11 cellular contexts compared by ENCODE assay signal in the genomic region with DNA sequence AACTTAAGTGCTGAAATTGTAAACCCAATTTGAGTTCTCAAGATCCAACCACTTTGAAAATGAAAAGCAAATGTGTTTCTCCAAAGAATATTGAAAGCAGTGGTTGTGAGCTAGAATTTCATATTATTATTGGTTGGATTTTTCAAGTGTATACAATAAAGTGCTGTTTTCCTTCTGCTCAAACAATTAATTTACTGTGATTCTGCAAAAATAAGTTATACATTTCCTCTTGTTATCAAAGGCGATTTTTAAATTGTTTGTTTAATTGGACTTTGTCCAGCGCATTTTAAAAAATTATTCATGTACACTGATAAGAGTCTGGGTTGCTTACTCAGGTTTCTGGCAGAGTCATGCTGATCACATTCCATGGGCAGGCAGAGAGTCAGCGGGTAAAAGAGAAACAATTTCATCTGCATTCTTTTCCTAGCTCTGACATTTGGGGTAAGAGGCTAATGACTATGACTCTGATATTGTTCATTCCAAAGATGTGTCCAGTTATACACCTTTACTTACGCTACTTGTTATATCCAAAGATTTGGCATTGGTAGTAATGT. TPM values are rescaled to one million over a fixed set of nuclear protein-coding genes. Genes with fewer than 3 reads are reported as not detected.
DNase-seq lines count a peak whose midpoint lies in the region; ATAC-seq, FAIRE-seq and TF ChIP-seq lines count a peak whose summit lies in the region.
"Had no signal": no experiment of that assay in that cellular context is flagged by ENCODE, and none has a peak within 500 bp of the region (broad histone marks: within the 10 kb centered on the region; RNA-seq: fewer than 3 reads in every experiment).

No MANE protein-coding gene starts in this region.

- TF ChIP-seq CTCF in endothelial cell of umbilical vein (IDR thresholded peaks at IDR 0.05; ENCODE audit: extremely low read depth in 1 of 2, insufficient read depth in 1 of 2, low read depth in 1 of 2, low read length in 2 of 2), result no peak

- H2AFZ ChIP-seq in endothelial cell of umbilical vein (ENCODE audit: low read depth, low read length), result no peak overlapping the region

- H3K4me3 ChIP-seq in endothelial cell of umbilical vein (replicated peaks in 1 of 3; ENCODE audit: insufficient read depth in 1 of 3, low read depth in 1 of 3, low read length in 3 of 3) (peak overlapping the region in 2 of 3 experiments; percentile 5 to 46), mesendoderm (ENCODE audit: low read length) (no peak overlapping the region)
- H3K4me3 ChIP-seq: HAP-1 had no signal

- H3K27ac ChIP-seq in endothelial cell of umbilical vein (ENCODE audit: insufficient read depth, low read depth, low read length), result peak overlapping the region; percentile 56
- H3K27ac ChIP-seq in mesendoderm (ENCODE audit: low read depth, low read length), result no peak overlapping the region

- dilution Hi-C loops in endothelial cell of umbilical vein (cut with MboI; ENCODE audit: extremely low pct_ligation_motif_present, low sequenced_read_pairs), result no loop called here

- peak overlapping the region; percentile 65 for H3K9ac ChIP-seq in endothelial cell of umbilical vein (replicated peaks; ENCODE audit: extremely low read depth, insufficient read depth, low read length)
- no peak overlapping the region for H3K9ac ChIP-seq in mesendoderm (ENCODE audit: low read length)

- peak overlapping the region; percentile 83 for H3K4me2 ChIP-seq in endothelial cell of umbilical vein (ENCODE audit: insufficient read depth, low read length)
- no peak overlapping the region for H3K4me2 ChIP-seq in mesendoderm (ENCODE audit: low read length)

- H3K4me1 ChIP-seq in endothelial cell of umbilical vein (ENCODE audit: control insufficient read depth, extremely low read depth, insufficient read depth, low read length), result peaks cover 56% of the 10 kb centered on the region
- no peaks in the 10 kb centered on the region for H3K4me1 ChIP-seq in mesendoderm (ENCODE audit: control insufficient read depth, low read depth, low read length)

- no peak overlapping the region for H3K4ac ChIP-seq in mesendoderm (ENCODE audit: low read depth, low read length)

- no peak overlapping the region for H2AK5ac ChIP-seq in mesendoderm (ENCODE audit: low read length)

- no peak for ATAC-seq in HG03175 (IDR thresholded peaks at IDR 0.05; ENCODE audit: unreplicated experiment)

- peaks cover 10% of the 10 kb centered on the region for H4K20me1 ChIP-seq in endothelial cell of umbilical vein (replicated peaks; ENCODE audit: control insufficient read depth, extremely low read depth, insufficient read depth, low read length)

- H3K56ac ChIP-seq in mesendoderm (ENCODE audit: low read length), result no peak overlapping the region

- H3K9me1 ChIP-seq in endothelial cell of umbilical vein (replicated peaks; ENCODE audit: control insufficient read depth, extremely low read depth, insufficient read depth, low read length), result no peaks in the 10 kb centered on the region

- H3K9me3 ChIP-seq in endothelial cell of umbilical vein (replicated peaks; ENCODE audit: control insufficient read depth, insufficient read depth, low read length), result no peaks in the 10 kb centered on the region
- H3K9me3 ChIP-seq: HAP-1 had no signal

- H3K79me1 ChIP-seq in mesendoderm (ENCODE audit: low read length), result no peaks in the 10 kb centered on the region

- H3K18ac ChIP-seq in mesendoderm (ENCODE audit: low read length), result no peak overlapping the region

- TF ChIP-seq POLR2A in endothelial cell of umbilical vein (IDR thresholded peaks at IDR 0.05; ENCODE audit: low read depth, low read length), result no peak

- H2BK5ac ChIP-seq in mesendoderm (ENCODE audit: low read length), result no peak overlapping the region

- H3K27me3 ChIP-seq in endothelial cell of umbilical vein (ENCODE audit: control insufficient read depth in 2 of 2, insufficient read depth in 2 of 2, low read length in 2 of 2) (no peaks in the 10 kb centered on the region), mesendoderm (ENCODE audit: insufficient read depth, low read length, poor library complexity) (no peaks in the 10 kb centered on the region)

- no CpG with 5 or more reads among the region's 4 CpGs for WGBS in mesendoderm (ENCODE audit: extremely low coverage, insufficient coverage, low lambda C conversion rate)

- no peak overlapping the region for H2BK120ac ChIP-seq in mesendoderm (ENCODE audit: low read depth, low read length)

- H3K23ac ChIP-seq in mesendoderm (ENCODE audit: low read length), result no peak overlapping the region

- H4K8ac ChIP-seq in mesendoderm (ENCODE audit: low read depth, low read length), result no peak overlapping the region

- H2BK15ac ChIP-seq in mesendoderm (replicated peaks; ENCODE audit: low read depth), result no peak overlapping the region

- FAIRE-seq in endothelial cell of umbilical vein (lab: Jason Lieb, UNC), result peak; percentile 87
- no peak for FAIRE-seq in GM19239 (lab: Jason Lieb, UNC)
- FAIRE-seq: GM12892 had no signal

- H3K36me3 ChIP-seq in endothelial cell of umbilical vein (ENCODE audit: control insufficient read depth in 2 of 2, extremely low read depth in 1 of 2, insufficient read depth in 2 of 2, low read length in 2 of 2) (peaks cover 0 to 6% of the 10 kb centered on the region in 2 experiments), mesendoderm (ENCODE audit: control insufficient read depth, insufficient read depth, low read length) (no peaks in the 10 kb centered on the region)
- H3K36me3 ChIP-seq: HAP-1 had no signal

- no peak overlapping the region for H4K5ac ChIP-seq in mesendoderm (ENCODE audit: low read length)

- DNase-seq in A172 (ENCODE audit: low spot score), result peak; percentile 67
- peak; percentile 85 for DNase-seq in NCI-H226
- peak; percentile 88 for DNase-seq in endothelial cell of umbilical vein (ENCODE audit: low read depth, low spot score)
- DNase-seq in mesendoderm, result peak; percentile 22
- DNase-seq in head of caudate nucleus, result no peak
- DNase-seq in GM19239 (ENCODE audit: insufficient read length, low spot score), result no peak
- DNase-seq in NCI-H2107 treated with DMSO at 0.1 percent for 48 hours (lab: John Stamatoyannopoulos, UW; ENCODE audit: unreplicated experiment), result no peak

- intact Hi-C loops in endothelial cell of umbilical vein (cut with micrococcal nuclease), result loop anchor here (1.0 kb wide), 2 partner anchors 45 to 67 kb away; no protein-coding TSS in a partner anchor
- intact Hi-C loops in head of caudate nucleus (cut with DNase I), result no loop called here

- H3K79me2 ChIP-seq in endothelial cell of umbilical vein (ENCODE audit: control insufficient read depth, insufficient read depth, low read length) (peaks cover 58% of the 10 kb centered on the region), mesendoderm (ENCODE audit: control insufficient read depth, insufficient read depth, low read length) (no peaks in the 10 kb centered on the region)

- no TSS peak for BruUV-seq in endothelial cell of umbilical vein (replicated peaks; lab: Mats Ljungman, UMichigan)

- CTCF ChIA-PET in endothelial cell of umbilical vein (lab: Charles Lee), result interaction anchor here (0.7 to 2.9 kb wide), 7 partner anchors 10 to 416 kb away, joined by 3 to 20 read pairs (median 3); a partner anchor contains a TSS

- POLR2A ChIA-PET in endothelial cell of umbilical vein (lab: Charles Lee), result interaction anchor here (0.6 to 2.9 kb wide), 4 partner anchors 9 to 416 kb away, joined by 3 to 11 read pairs (median 4); a partner anchor contains a TSS

TF ChIP-seq in endothelial cell of umbilical vein, 7 proteins besides CTCF, POLR2A, EP300 and RAD21:
- TF ChIP-seq JUN (IDR thresholded peaks at IDR 0.05; ENCODE audit: borderline replicate concordance, insufficient read depth, insufficient read length, low read depth), result peak; percentile 34
- TF ChIP-seq, protein P1, sequence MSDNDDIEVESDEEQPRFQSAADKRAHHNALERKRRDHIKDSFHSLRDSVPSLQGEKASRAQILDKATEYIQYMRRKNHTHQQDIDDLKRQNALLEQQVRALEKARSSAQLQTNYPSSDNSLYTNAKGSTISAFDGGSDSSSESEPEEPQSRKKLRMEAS (IDR thresholded peaks at IDR 0.05; ENCODE audit: insufficient read depth, insufficient read length), result no peak
- TF ChIP-seq GATA2 (IDR thresholded peaks at IDR 0.05; ENCODE audit: insufficient read depth, insufficient read length, low read depth, low read length), result peak; percentile 86
- no peak for TF ChIP-seq MYC (IDR thresholded peaks at IDR 0.05; ENCODE audit: low read depth, low read length)
- TF ChIP-seq POLR2AphosphoS5 (IDR thresholded peaks at IDR 0.05; ENCODE audit: insufficient read depth, low read depth, low read length), result peak; percentile 57
- peak; percentile 62 for TF ChIP-seq FOS (IDR thresholded peaks at IDR 0.05; ENCODE audit: borderline replicate concordance, insufficient read depth, low read length)
- TF ChIP-seq EZH2 (IDR thresholded peaks at IDR 0.05; ENCODE audit: borderline replicate concordance, low read depth, low read length, severe bottlenecking), result no peak

RNA-seq across cellular contexts. Expression of a gene that starts 8.9 kb away (rescaled TPM):
- 2.7 and 3.2 TPM in 2 replicates for total RNA-seq in A172 (2014; rRNA removed; shearing (Covaris generic))
- total RNA-seq in endothelial cell of umbilical vein, result 33.2 and 39.1 TPM in 2 replicates
- polyA plus RNA-seq in endothelial cell of umbilical vein, result 15.1 and 16.4 TPM in 2 replicates
- 11.6 and 13.2 TPM in 2 replicates for polyA plus RNA-seq in endothelial cell of umbilical vein (2011; cell fraction: cytosol; rRNA removed)
- polyA plus RNA-seq in endothelial cell of umbilical vein (2011; cell fraction: nucleus; rRNA removed), result 38.3 and 39.3 TPM in 2 replicates
- 12.7 and 16.1 TPM in 2 replicates for polyA plus RNA-seq in endothelial cell of umbilical vein (2012)
- 206 and 222 TPM in 2 replicates for polyA minus RNA-seq in endothelial cell of umbilical vein
- polyA minus RNA-seq in endothelial cell of umbilical vein (2011; cell fraction: cytosol; rRNA and poly(A)+ RNA removed), result 0.41 TPM
- 229 and 337 TPM in 2 replicates for polyA minus RNA-seq in endothelial cell of umbilical vein (2011; cell fraction: nucleus; rRNA and poly(A)+ RNA removed)
- polyA plus RNA-seq in mesendoderm (2013, experiment 1 of 2), result 0.84 TPM
- 0.85 TPM for polyA plus RNA-seq in mesendoderm (2013, experiment 2 of 2)
- polyA plus RNA-seq: IgD-negative memory B cell had no signal

Comparison
In these comparisons a context has a peak if more than half of its experiments do, and no peak if none do; other contexts are left out.
1. DNase-seq: peak in A172 (single experiment), NCI-H226 (single experiment), endothelial cell of umbilical vein (single experiment) and mesendoderm (single experiment); none in head of caudate nucleus (0 of 42), GM19239 (single experiment) and NCI-H2107 treated with DMSO at 0.1 percent for 48 hours (single experiment).